18 cellular contexts compared by ENCODE assay signal in the genomic region with DNA sequence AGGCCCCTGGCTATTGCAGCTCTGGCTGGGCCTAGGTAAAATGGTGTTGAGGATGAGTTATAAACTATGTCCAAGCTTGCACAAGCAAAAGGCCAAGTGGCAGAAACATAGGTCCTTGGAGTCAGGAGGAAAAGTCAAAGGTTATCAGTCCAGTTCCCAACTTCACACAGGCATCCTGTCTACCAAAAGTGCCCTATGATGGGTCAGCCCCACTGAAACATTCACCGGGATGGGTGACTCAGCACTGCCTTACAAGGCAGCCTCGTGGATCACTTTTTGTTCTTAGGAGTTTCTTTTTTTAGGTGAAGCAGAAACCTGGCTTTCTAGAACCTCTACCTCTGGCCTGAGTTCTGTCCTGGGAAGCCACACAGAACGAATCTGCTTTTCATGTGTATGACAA.
DNase-seq lines count a peak whose midpoint lies in the region; ATAC-seq, FAIRE-seq and TF ChIP-seq lines count a peak whose summit lies in the region.
"Had no signal": no experiment of that assay in that cellular context is flagged by ENCODE, and none has a peak within 500 bp of the region (broad histone marks: within the 10 kb centered on the region; RNA-seq: fewer than 3 reads in every experiment).

No MANE protein-coding gene starts in this region.

- no peak overlapping the region for H2BK5ac ChIP-seq in IMR-90 (ENCODE audit: low read depth, low read length, poor library complexity, severe bottlenecking)

- H3K4me3 Mint-ChIP-seq in astrocyte (ENCODE audit: unreplicated experiment) (no peak overlapping the region), natural killer cell (no peak overlapping the region)

- BruUV-seq in IMR-90 (replicated peaks; lab: Mats Ljungman, UMichigan), result no TSS peak

- peak overlapping the region; percentile 89 for H2BK20ac ChIP-seq in IMR-90 (ENCODE audit: low read depth, low read length)

- POLR2A ChIA-PET in IMR-90 (lab: Charles Lee; ENCODE audit: unreplicated experiment), result no interaction called here

- intact Hi-C loops in IMR-90 (cut with micrococcal nuclease), result loop anchor here (10.0 kb wide), 1 partner anchor 696 kb away; no protein-coding TSS in a partner anchor
- intact Hi-C loops in natural killer cell (cut with micrococcal nuclease), result no loop called here
- intact Hi-C loops in heart left ventricle (cut with DNase I), result loop anchor here (5.0 to 10.0 kb wide), 13 partner anchors 66 to 1016 kb away; partner anchors contain the start of genes ZNF438 (in 4 of the 10) and ZEB1 (in 3 of the 10)

- peaks cover 0 to 13% of the 10 kb centered on the region in 2 experiments; a peak in 2 of 4 replicates for H3K79me1 ChIP-seq in IMR-90 (ENCODE audit: low read depth in 1 of 2, low read length in 2 of 2)

- CTCF ChIA-PET in IMR-90 (lab: Yijun Ruan, JAX), result no interaction called here

- TF ChIP-seq POLR2A in IMR-90 (IDR thresholded peaks at IDR 0.05; ENCODE audit: low read depth, low read length), result no peak
- no peak for TF ChIP-seq POLR2A in heart left ventricle (IDR thresholded peaks at IDR 0.05)

- H3K36me3 Mint-ChIP-seq in astrocyte (ENCODE audit: low read depth, unreplicated experiment), result no peaks in the 10 kb centered on the region
- no peaks in the 10 kb centered on the region for H3K36me3 Mint-ChIP-seq in natural killer cell

- H2BK120ac ChIP-seq in IMR-90 (ENCODE audit: low read depth, low read length), result peak overlapping the region; percentile 86

- H3K4ac ChIP-seq in IMR-90 (ENCODE audit: low read depth, low read length), result peak overlapping the region; percentile 71

- no peak overlapping the region for H2AK9ac ChIP-seq in IMR-90 (replicated peaks; ENCODE audit: low read depth, low read length, poor library complexity)

- peak overlapping the region; percentile 66; the same call in 1 of the 2 replicates for H4K5ac ChIP-seq in IMR-90 (ENCODE audit: low read depth, low read length)

- no peak overlapping the region for H3K4me2 ChIP-seq in IMR-90 (ENCODE audit: low read depth, low read length)
- no peak overlapping the region for H3K4me2 ChIP-seq in astrocyte (ENCODE audit: low read length)
- H3K4me2 ChIP-seq: BLaER1 treated with 17β-estradiol and CSF1 and Interleukin-3, amounts not matched to agents 10 nM and 100 nM; hepatocyte; SK-N-SH had no signal

- H3K27ac ChIP-seq in IMR-90 (ENCODE audit: insufficient read depth, low read length) (no peak overlapping the region), astrocyte (ENCODE audit: low read depth, low read length) (no peak overlapping the region), heart left ventricle (no peak overlapping the region)
- H3K27ac ChIP-seq: BLaER1 treated with 17β-estradiol and CSF1 and Interleukin-3, amounts not matched to agents 10 nM and 100 nM; hepatocyte had no signal

- no peaks in the 10 kb centered on the region for H3K27me3 Mint-ChIP-seq in astrocyte (ENCODE audit: low read depth, unreplicated experiment)
- peaks cover 0 to 3% of the 10 kb centered on the region in 2 donors for H3K27me3 Mint-ChIP-seq in natural killer cell (ENCODE audit: low read depth in 2 of 2)

- dilution Hi-C loops in IMR-90 (cut with HindIII; ENCODE audit: low sequenced_read_pairs, unreplicated experiment), result no loop called here

- H3K4me1 Mint-ChIP-seq in astrocyte (ENCODE audit: low read depth, unreplicated experiment), result peaks cover 12% of the 10 kb centered on the region
- peaks cover 18 to 19% of the 10 kb centered on the region in 2 donors for H3K4me1 Mint-ChIP-seq in natural killer cell

- FAIRE-seq in astrocyte (lab: Jason Lieb, UNC), result no peak

- H3K27me3 ChIP-seq in IMR-90 (ENCODE audit: control insufficient read depth, insufficient read depth, low read length) (no peaks in the 10 kb centered on the region), astrocyte (ENCODE audit: insufficient read depth, low read length) (no peaks in the 10 kb centered on the region), heart left ventricle (no peaks in the 10 kb centered on the region)
- H3K27me3 ChIP-seq: hepatocyte had no signal

- peak overlapping the region; percentile 80 for H2AK5ac ChIP-seq in IMR-90 (ENCODE audit: low read depth, low read length)

- H2BK15ac ChIP-seq in IMR-90 (ENCODE audit: low read depth, low read length), result peak overlapping the region; percentile 92; the same call in 2 of the 3 replicates

- H4K91ac ChIP-seq in IMR-90 (ENCODE audit: insufficient read depth, low read depth, low read length), result peak overlapping the region; percentile 60; the same call in 1 of the 2 replicates

- H3K27ac Mint-ChIP-seq in astrocyte (ENCODE audit: unreplicated experiment), result no peak overlapping the region
- H3K27ac Mint-ChIP-seq in natural killer cell, result no peak overlapping the region

- WGBS in IMR-90 (ENCODE audit: extremely low coverage in 2 of 2, insufficient read length in 1 of 2), 2 experiments, result no CpG with 5 or more reads among the region's 3 CpGs
- 62 to 75% (median 72%) methylated on average over 3 of the region's 3 CpGs for WGBS in heart left ventricle, 4 donors

- in situ Hi-C loops in IMR-90 (cut with MboI; ENCODE audit: low sequenced_read_pairs), result loop anchor here (10.0 kb wide), 1 partner anchor 346 kb away; no protein-coding TSS in a partner anchor

- H3K4me1 ChIP-seq in IMR-90 (ENCODE audit: control insufficient read depth, insufficient read depth, low read length) (peaks cover 15% of the 10 kb centered on the region), astrocyte (ENCODE audit: insufficient read depth, low read length) (peaks cover 21% of the 10 kb centered on the region), heart left ventricle (peaks cover 0 to 30% (median 13%) of the 10 kb centered on the region in 12 donors)

- H3K23ac ChIP-seq in IMR-90 (ENCODE audit: low read depth, low read length), result no peak overlapping the region

- H3K9me3 Mint-ChIP-seq in astrocyte (ENCODE audit: unreplicated experiment) (peaks cover 4% of the 10 kb centered on the region), natural killer cell (no peaks in the 10 kb centered on the region)

- H3K9me3 ChIP-seq in IMR-90 (ENCODE audit: control insufficient read depth, insufficient read depth, low read length) (no peaks in the 10 kb centered on the region), astrocyte (ENCODE audit: insufficient read depth, low read depth, low read length) (no peaks in the 10 kb centered on the region), heart left ventricle (no peaks in the 10 kb centered on the region)
- H3K9me3 ChIP-seq: BLaER1 treated with 17β-estradiol and CSF1 and Interleukin-3, amounts not matched to agents 10 nM and 100 nM; SK-N-SH had no signal

- no peak; the same call in 1 of the 2 replicates for TF ChIP-seq RAD21 in IMR-90 (IDR thresholded peaks at IDR 0.05; ENCODE audit: low read length)

- DNase-seq in EH (ENCODE audit: low read depth), result peak; percentile 57
- peak; percentile 70 for DNase-seq in IMR-90
- DNase-seq in astrocyte (ENCODE audit: low read depth), result peak; percentile 41
- DNase-seq in islet precursor cell, result peak; percentile 78
- no peak for DNase-seq in natural killer cell
- no peak for DNase-seq in heart left ventricle
- DNase-seq: activated gamma-delta T cell treated with Interleukin-2 at 50 U/mL for 16 hours; DMS79; H7; left colon; NCI-H1436; NCI-H510A; SK-N-SH; stimulated activated CD4-positive, alpha-beta T cell treated with anti-CD3 and anti-CD28 coated beads, Interleukin-12 subunit alpha, Interleukin-12 subunit beta, amount 100 ng/mL, for 4 hours had no signal

- H3K9ac ChIP-seq in IMR-90 (ENCODE audit: low read depth, low read length), result no peak overlapping the region
- H3K9ac ChIP-seq in astrocyte (ENCODE audit: low read length), result no peak overlapping the region
- H3K9ac ChIP-seq: BLaER1 treated with 17β-estradiol and CSF1 and Interleukin-3, amounts not matched to agents 10 nM and 100 nM; SK-N-SH had no signal

- H3K14ac ChIP-seq in IMR-90 (replicated peaks; ENCODE audit: low read depth, low read length), result 0 out of 2 replicates have a peak overlapping the region, but pooled peaks have one; percentile 71

- no peak for ATAC-seq in IMR-90 (ENCODE audit: low read depth)
- no peak for ATAC-seq in natural killer cell
- no peak for ATAC-seq in GM19035 (IDR thresholded peaks at IDR 0.05; ENCODE audit: unreplicated experiment)
- no peak for ATAC-seq in HG03565 (IDR thresholded peaks at IDR 0.05; ENCODE audit: unreplicated experiment)
- no peak for ATAC-seq in heart left ventricle
- ATAC-seq: left colon had no signal

- H3K9me1 ChIP-seq in IMR-90 (ENCODE audit: insufficient read depth, low read length), result peaks cover 13% of the 10 kb centered on the region

- no peak for TF ChIP-seq CTCF in IMR-90 (conservative IDR thresholded peaks at IDR 0.05; ENCODE audit: low read depth, low read length)
- TF ChIP-seq CTCF in astrocyte (IDR thresholded peaks at IDR 0.05; ENCODE audit: insufficient read depth, low read depth, low read length), result no peak
- no peak for TF ChIP-seq CTCF in natural killer cell (IDR thresholded peaks at IDR 0.05)
- TF ChIP-seq CTCF in heart left ventricle (IDR thresholded peaks at IDR 0.05), result no peak

- H3K4me3 ChIP-seq in IMR-90 (ENCODE audit: insufficient read depth, low read depth, low read length) (no peak overlapping the region), astrocyte (ENCODE audit: insufficient read depth, low read depth, low read length) (no peak overlapping the region), heart left ventricle (no peak overlapping the region)
- H3K4me3 ChIP-seq: BLaER1 treated with 17β-estradiol and CSF1 and Interleukin-3, amounts not matched to agents 10 nM and 100 nM; hepatocyte had no signal

- no peaks in the 10 kb centered on the region for H3K36me3 ChIP-seq in IMR-90 (ENCODE audit: control insufficient read depth, insufficient read depth, low read length)
- H3K36me3 ChIP-seq in astrocyte (ENCODE audit: insufficient read depth, low read length), result no peaks in the 10 kb centered on the region
- no peaks in the 10 kb centered on the region for H3K36me3 ChIP-seq in heart left ventricle
- H3K36me3 ChIP-seq: BLaER1 treated with 17β-estradiol and CSF1 and Interleukin-3, amounts not matched to agents 10 nM and 100 nM had no signal

- H4K20me1 ChIP-seq in IMR-90 (ENCODE audit: insufficient read depth, low read length) (no peaks in the 10 kb centered on the region), astrocyte (ENCODE audit: insufficient read depth, low read length) (no peaks in the 10 kb centered on the region)
- H4K20me1 ChIP-seq: BLaER1 treated with 17β-estradiol and CSF1 and Interleukin-3, amounts not matched to agents 10 nM and 100 nM had no signal

- H2AFZ ChIP-seq in IMR-90 (replicated peaks; ENCODE audit: low read length, poor library complexity) (peak overlapping the region; percentile 9), astrocyte (ENCODE audit: low read depth, low read length) (no peak overlapping the region)
- H2AFZ ChIP-seq: hepatocyte had no signal

- H3K18ac ChIP-seq in IMR-90 (ENCODE audit: low read depth, low read length), result peak overlapping the region; percentile 88

- H3K56ac ChIP-seq in IMR-90 (ENCODE audit: extremely low read depth, insufficient read depth, low read length), result peak overlapping the region; percentile 13; the same call in 1 of the 2 replicates

- H4K8ac ChIP-seq in IMR-90 (ENCODE audit: low read depth in 2 of 2, low read length in 2 of 2), result peak overlapping the region; percentile 13 to 63; a peak in 2 of 4 replicates

- no peaks in the 10 kb centered on the region for H3K79me2 ChIP-seq in astrocyte (ENCODE audit: insufficient read depth, low read length)
- H3K79me2 ChIP-seq: hepatocyte had no signal

TF ChIP-seq in IMR-90, 13 proteins besides CTCF, POLR2A, EP300 and RAD21 (continues in another document):
- TF ChIP-seq BHLHE40 (IDR thresholded peaks at IDR 0.05; ENCODE audit: low read depth, low read length), result no peak

Comparison
In these comparisons a context has a peak if more than half of its experiments do, and no peak if none do; other contexts are left out.
1. DNase-seq: peak in EH (single experiment), IMR-90 (single experiment), astrocyte (single experiment) and islet precursor cell (single experiment); none in natural killer cell (single experiment) and heart left ventricle (0 of 5).